ENCODE assay signal across 6 cellular contexts in the genomic region with DNA sequence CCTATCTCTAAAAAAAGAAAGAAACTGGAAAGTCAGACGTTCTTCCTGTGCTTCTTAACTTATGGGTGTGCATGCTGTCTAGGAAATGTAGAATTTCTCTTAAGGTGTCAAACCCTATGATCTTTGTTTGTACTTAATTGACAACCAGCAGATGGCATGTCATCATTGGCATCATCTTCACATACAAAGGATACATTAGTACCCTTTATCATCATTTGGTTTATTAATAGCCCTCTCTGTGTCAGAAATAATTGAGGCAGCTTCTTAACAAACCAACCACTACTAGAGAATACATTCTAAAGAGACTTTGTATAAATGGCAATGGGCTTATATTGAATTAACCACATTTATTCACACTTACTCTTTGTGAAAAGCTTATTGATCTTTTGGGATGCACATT.
"Had no signal": no experiment of that assay in that cellular context is flagged by ENCODE, and none has a peak within 500 bp of the region (broad histone marks: within the 10 kb centered on the region; RNA-seq: fewer than 3 reads in every experiment).

No MANE protein-coding gene starts in this region.

- H3K27ac Mint-ChIP-seq: IgD-negative memory B cell had no signal

- H3K4me3 ChIP-seq: K562 had no signal

- DNase-seq: IMR-90, KBM-7 had no signal

- H3K4me3 Mint-ChIP-seq: IgD-negative memory B cell had no signal

- ATAC-seq: HepG2, K562 had no signal

- H3K9me3 Mint-ChIP-seq: IgD-negative memory B cell had no signal

- H3K4me1 Mint-ChIP-seq: IgD-negative memory B cell had no signal

- H3K27ac ChIP-seq: HL-60 had no signal
